In the genomic region with DNA sequence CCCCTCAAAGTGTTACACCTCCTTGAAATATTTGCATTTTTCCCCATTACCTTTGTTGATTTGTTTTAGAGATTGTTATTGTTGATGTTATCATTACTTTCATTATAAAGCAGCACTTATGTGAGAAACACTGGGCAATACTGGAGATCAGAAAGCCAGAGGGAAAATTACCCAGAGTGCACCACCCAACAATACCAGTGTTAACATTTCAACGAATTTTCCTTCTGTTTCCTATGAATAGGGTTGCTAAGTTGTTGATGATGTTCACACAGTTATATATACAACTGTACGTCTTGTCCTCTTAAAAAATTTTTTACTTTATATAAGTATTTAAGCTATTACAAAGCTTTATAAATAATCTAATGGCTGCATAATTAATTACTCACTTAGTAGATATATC, we compare ENCODE assay signal across 2 cellular contexts.
TF ChIP-seq lines count a peak whose summit lies in the region.

No MANE protein-coding gene starts in this region.

TF ChIP-seq in SK-N-SH, 30 proteins besides CTCF, POLR2A, EP300 and RAD21 (continued from another document):
- no peak for TF ChIP-seq MEF2A (IDR thresholded peaks at IDR 0.05; ENCODE audit: borderline replicate concordance, low read depth)
- no peak for TF ChIP-seq SIN3A (IDR thresholded peaks at IDR 0.05; ENCODE audit: borderline replicate concordance, low read depth, low read length)
- no peak for TF ChIP-seq POLR2AphosphoS5 (IDR thresholded peaks at IDR 0.05; ENCODE audit: low read depth, low read length)
- TF ChIP-seq, protein P1, sequence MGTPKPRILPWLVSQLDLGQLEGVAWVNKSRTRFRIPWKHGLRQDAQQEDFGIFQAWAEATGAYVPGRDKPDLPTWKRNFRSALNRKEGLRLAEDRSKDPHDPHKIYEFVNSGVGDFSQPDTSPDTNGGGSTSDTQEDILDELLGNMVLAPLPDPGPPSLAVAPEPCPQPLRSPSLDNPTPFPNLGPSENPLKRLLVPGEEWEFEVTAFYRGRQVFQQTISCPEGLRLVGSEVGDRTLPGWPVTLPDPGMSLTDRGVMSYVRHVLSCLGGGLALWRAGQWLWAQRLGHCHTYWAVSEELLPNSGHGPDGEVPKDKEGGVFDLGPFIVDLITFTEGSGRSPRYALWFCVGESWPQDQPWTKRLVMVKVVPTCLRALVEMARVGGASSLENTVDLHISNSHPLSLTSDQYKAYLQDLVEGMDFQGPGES (IDR thresholded peaks at IDR 0.05; ENCODE audit: low read depth, low read length) = no peak
- no peak for TF ChIP-seq RXRA (IDR thresholded peaks at IDR 0.05; ENCODE audit: borderline replicate concordance, low read depth)
- no peak for TF ChIP-seq YY1 (IDR thresholded peaks at IDR 0.05; ENCODE audit: low read depth)
- TF ChIP-seq GABPA (IDR thresholded peaks at IDR 0.05; ENCODE audit: low read depth) = no peak
- no peak for TF ChIP-seq TAF1 (IDR thresholded peaks at IDR 0.05; ENCODE audit: borderline replicate concordance, low read depth, low read length)
- no peak for TF ChIP-seq CHD2 (IDR thresholded peaks at IDR 0.05; ENCODE audit: low read length, partially characterized antibody)
- no peak for TF ChIP-seq TCF12 (IDR thresholded peaks at IDR 0.05)
- TF ChIP-seq, protein P2, sequence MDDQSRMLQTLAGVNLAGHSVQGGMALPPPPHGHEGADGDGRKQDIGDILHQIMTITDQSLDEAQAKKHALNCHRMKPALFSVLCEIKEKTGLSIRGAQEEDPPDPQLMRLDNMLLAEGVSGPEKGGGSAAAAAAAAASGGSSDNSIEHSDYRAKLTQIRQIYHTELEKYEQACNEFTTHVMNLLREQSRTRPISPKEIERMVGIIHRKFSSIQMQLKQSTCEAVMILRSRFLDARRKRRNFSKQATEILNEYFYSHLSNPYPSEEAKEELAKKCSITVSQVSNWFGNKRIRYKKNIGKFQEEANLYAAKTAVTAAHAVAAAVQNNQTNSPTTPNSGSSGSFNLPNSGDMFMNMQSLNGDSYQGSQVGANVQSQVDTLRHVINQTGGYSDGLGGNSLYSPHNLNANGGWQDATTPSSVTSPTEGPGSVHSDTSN (IDR thresholded peaks at IDR 0.05) = no peak
- no peak for TF ChIP-seq FOXM1 (IDR thresholded peaks at IDR 0.05; ENCODE audit: low read depth)
- no peak for TF ChIP-seq RFX5 (IDR thresholded peaks at IDR 0.05; ENCODE audit: low read length)
- no peak for TF ChIP-seq MXI1 (IDR thresholded peaks at IDR 0.05; ENCODE audit: low read depth, low read length)

TF ChIP-seq in SK-N-SH treated with all-trans-retinoic acid at 6 μM for 48 hours, 23 proteins besides CTCF, POLR2A, EP300 and RAD21 (continued from another document):
- TF ChIP-seq, protein P3, sequence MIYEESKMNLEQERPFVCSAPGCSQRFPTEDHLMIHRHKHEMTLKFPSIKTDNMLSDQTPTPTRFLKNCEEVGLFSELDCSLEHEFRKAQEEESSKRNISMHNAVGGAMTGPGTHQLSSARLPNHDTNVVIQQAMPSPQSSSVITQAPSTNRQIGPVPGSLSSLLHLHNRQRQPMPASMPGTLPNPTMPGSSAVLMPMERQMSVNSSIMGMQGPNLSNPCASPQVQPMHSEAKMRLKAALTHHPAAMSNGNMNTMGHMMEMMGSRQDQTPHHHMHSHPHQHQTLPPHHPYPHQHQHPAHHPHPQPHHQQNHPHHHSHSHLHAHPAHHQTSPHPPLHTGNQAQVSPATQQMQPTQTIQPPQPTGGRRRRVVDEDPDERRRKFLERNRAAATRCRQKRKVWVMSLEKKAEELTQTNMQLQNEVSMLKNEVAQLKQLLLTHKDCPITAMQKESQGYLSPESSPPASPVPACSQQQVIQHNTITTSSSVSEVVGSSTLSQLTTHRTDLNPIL (CRISPR knock-in tag; IDR thresholded peaks at IDR 0.05; ENCODE audit: low read depth) = no peak
- TF ChIP-seq ARNTL (CRISPR knock-in tag; IDR thresholded peaks at IDR 0.05; ENCODE audit: borderline replicate concordance, low read depth) (no peak), TSHZ2 (CRISPR knock-in tag; IDR thresholded peaks at IDR 0.05) (no peak), ZC3H10 (CRISPR knock-in tag; IDR thresholded peaks at IDR 0.05) (no peak), POU6F1 (CRISPR knock-in tag; IDR thresholded peaks at IDR 0.05; ENCODE audit: borderline replicate concordance, low read depth) (no peak), ZNF70 (CRISPR knock-in tag; IDR thresholded peaks at IDR 0.05) (no peak), TCF4 (CRISPR knock-in tag; IDR thresholded peaks at IDR 0.05; ENCODE audit: borderline replicate concordance) (no peak), PATZ1 (CRISPR knock-in tag; IDR thresholded peaks at IDR 0.05; ENCODE audit: borderline replicate concordance) (no peak), ESRRG (CRISPR knock-in tag; IDR thresholded peaks at IDR 0.05) (no peak), TOX (CRISPR knock-in tag; IDR thresholded peaks at IDR 0.05; ENCODE audit: borderline replicate concordance) (no peak), ZFP30 (CRISPR knock-in tag; IDR thresholded peaks at IDR 0.05) (no peak), PPARA (CRISPR knock-in tag; IDR thresholded peaks at IDR 0.05; ENCODE audit: borderline replicate concordance) (no peak), ZNF565 (CRISPR knock-in tag; conservative IDR thresholded peaks at IDR 0.05; ENCODE audit: low read depth) (no peak), ZFP3 (CRISPR knock-in tag; IDR thresholded peaks at IDR 0.05) (no peak), ISL1 (CRISPR knock-in tag; IDR thresholded peaks at IDR 0.05) (no peak)
- TF ChIP-seq, protein P4, sequence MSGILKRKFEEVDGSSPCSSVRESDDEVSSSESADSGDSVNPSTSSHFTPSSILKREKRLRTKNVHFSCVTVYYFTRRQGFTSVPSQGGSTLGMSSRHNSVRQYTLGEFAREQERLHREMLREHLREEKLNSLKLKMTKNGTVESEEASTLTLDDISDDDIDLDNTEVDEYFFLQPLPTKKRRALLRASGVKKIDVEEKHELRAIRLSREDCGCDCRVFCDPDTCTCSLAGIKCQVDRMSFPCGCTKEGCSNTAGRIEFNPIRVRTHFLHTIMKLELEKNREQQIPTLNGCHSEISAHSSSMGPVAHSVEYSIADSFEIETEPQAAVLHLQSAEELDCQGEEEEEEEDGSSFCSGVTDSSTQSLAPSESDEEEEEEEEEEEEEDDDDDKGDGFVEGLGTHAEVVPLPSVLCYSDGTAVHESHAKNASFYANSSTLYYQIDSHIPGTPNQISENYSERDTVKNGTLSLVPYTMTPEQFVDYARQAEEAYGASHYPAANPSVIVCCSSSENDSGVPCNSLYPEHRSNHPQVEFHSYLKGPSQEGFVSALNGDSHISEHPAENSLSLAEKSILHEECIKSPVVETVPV (CRISPR knock-in tag; IDR thresholded peaks at IDR 0.05) = no peak
